In the genomic region with DNA sequence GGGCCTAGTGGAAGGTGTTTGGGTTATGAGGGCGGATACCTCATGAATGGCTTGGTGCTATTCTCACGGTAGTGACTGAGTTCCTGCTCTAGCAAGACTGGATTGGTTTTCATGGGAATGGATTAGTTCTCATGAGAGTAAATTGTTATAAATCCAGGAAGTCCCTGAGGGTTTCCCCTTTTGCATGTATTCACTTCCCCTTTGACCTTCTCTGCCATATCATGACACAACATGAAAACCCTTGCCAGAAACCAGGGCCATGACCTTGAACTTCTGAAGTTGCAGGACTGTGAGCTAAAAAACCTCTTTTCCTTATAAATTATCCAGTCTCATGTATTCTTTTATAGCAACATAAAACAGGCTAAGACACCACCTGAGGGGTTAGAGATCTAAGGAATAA, we compare ENCODE assay signal across 28 cellular contexts.
"Had no signal": no experiment of that assay in that cellular context is flagged by ENCODE, and none has a peak within 500 bp of the region (broad histone marks: within the 10 kb centered on the region; RNA-seq: fewer than 3 reads in every experiment).

No MANE protein-coding gene starts in this region.

- H3K4me3 Mint-ChIP-seq: activated CD4-positive, alpha-beta T cell treated with anti-CD3 and anti-CD28 coated beads for 36 hours; activated CD4-positive, alpha-beta T cell treated with anti-CD3 and anti-CD28 coated beads, Interleukin-2, amount 10 ng/mL, durations not matched to agents 7 days and 5 days; activated CD8-positive, alpha-beta T cell treated with anti-CD3 and anti-CD28 coated beads, Interleukin-2, amount 10 ng/mL, durations not matched to agents 7 days and 5 days; activated naive CD4-positive, alpha-beta T cell treated with anti-CD3 and anti-CD28 coated beads for 36 hours; activated T-cell treated with anti-CD3 and anti-CD28 coated beads, Interleukin-2, amount 50 U/mL, for 24 hours; activated T-helper 1 cell treated with anti-CD3 and anti-CD28 coated beads, Interleukin-12 subunit alpha, Interleukin-12 subunit beta, Interleukin-2, Interleukin-4 antibody, amounts not matched to agents 30 ng/mL and 10 ng/mL and 1 ng/mL, durations not matched to agents 14 hours and 24 hours and 36 hours; T-helper 1 cell treated with Interleukin-12 subunit alpha and Interleukin-12 subunit beta and Interleukin-4 antibody, amounts not matched to agents 30 μg/mL and 1 μg/mL, for 36 hours; T-helper 2 cell treated with Interferon-gamma antibody and Interleukin-4, amounts not matched to agents 5 μg/mL and 100 μg/mL, for 36 hours; WTC11 had no signal

- H3K27me3 ChIP-seq: adrenal gland, body of pancreas, breast epithelium, SJCRH30 had no signal

- H3K4me1 Mint-ChIP-seq: activated CD4-positive, alpha-beta T cell treated with anti-CD3 and anti-CD28 coated beads for 36 hours; activated CD4-positive, alpha-beta T cell treated with anti-CD3 and anti-CD28 coated beads, Interleukin-2, amount 10 ng/mL, durations not matched to agents 7 days and 5 days; WTC11 had no signal

- H3K27me3 Mint-ChIP-seq: activated CD4-positive, alpha-beta T cell treated with anti-CD3 and anti-CD28 coated beads, Interleukin-2, amount 10 ng/mL, durations not matched to agents 7 days and 5 days had no signal

- H3K9me3 Mint-ChIP-seq: activated CD4-positive, alpha-beta T cell treated with anti-CD3 and anti-CD28 coated beads, Interleukin-2, amount 10 ng/mL, durations not matched to agents 7 days and 5 days; activated naive CD4-positive, alpha-beta T cell treated with anti-CD3 and anti-CD28 coated beads for 36 hours; activated T-cell treated with anti-CD3 and anti-CD28 coated beads, Interleukin-2, amount 50 U/mL, for 24 hours; T-helper 1 cell treated with Interleukin-12 subunit alpha and Interleukin-12 subunit beta and Interleukin-4 antibody, amounts not matched to agents 30 μg/mL and 1 μg/mL, for 36 hours; T-helper 2 cell treated with Interferon-gamma antibody and Interleukin-4, amounts not matched to agents 5 μg/mL and 100 μg/mL, for 36 hours had no signal

- ATAC-seq: activated CD4-positive, alpha-beta T cell treated with anti-CD3 and anti-CD28 coated beads for 36 hours; activated CD4-positive, CD25-positive, alpha-beta regulatory T cell treated with anti-CD3 and anti-CD28 coated beads, Interleukin-2, amount 50 U/mL, for 24 hours; activated CD8-positive, alpha-beta T cell treated with anti-CD3 and anti-CD28 coated beads, Interleukin-2, amount 10 ng/mL, durations not matched to agents 7 days and 5 days; activated naive CD4-positive, alpha-beta T cell treated with anti-CD3 and anti-CD28 coated beads, Interleukin-2, amount 50 U/mL, for 72 hours; body of pancreas; Panc1; WTC11 had no signal

- H3K9me3 ChIP-seq: adrenal gland, body of pancreas, SJCRH30 had no signal

- H3K36me3 Mint-ChIP-seq: activated naive CD4-positive, alpha-beta T cell treated with anti-CD3 and anti-CD28 coated beads, Interleukin-2, amount 50 U/mL, for 72 hours had no signal

- H3K4me1 ChIP-seq: adrenal gland, body of pancreas, breast epithelium, SJCRH30 had no signal

- H3K27ac ChIP-seq: adrenal gland, body of pancreas, breast epithelium, coronary artery, SJCRH30, SK-N-MC had no signal

- H3K27ac Mint-ChIP-seq: activated CD4-positive, alpha-beta T cell treated with anti-CD3 and anti-CD28 coated beads for 36 hours; activated CD4-positive, alpha-beta T cell treated with anti-CD3 and anti-CD28 coated beads, Interleukin-2, amount 10 ng/mL, durations not matched to agents 7 days and 5 days; activated CD8-positive, alpha-beta T cell treated with anti-CD3 and anti-CD28 coated beads, Interleukin-2, amount 10 ng/mL, durations not matched to agents 7 days and 5 days; activated naive CD4-positive, alpha-beta T cell treated with anti-CD3 and anti-CD28 coated beads for 36 hours; activated naive CD4-positive, alpha-beta T cell treated with anti-CD3 and anti-CD28 coated beads, Interleukin-2, amount 50 U/mL, for 72 hours; activated T-cell treated with anti-CD3 and anti-CD28 coated beads, Interleukin-2, amount 50 U/mL, for 24 hours; activated T-helper 1 cell treated with anti-CD3 and anti-CD28 coated beads, Interleukin-12 subunit alpha, Interleukin-12 subunit beta, Interleukin-2, Interleukin-4 antibody, amounts not matched to agents 30 ng/mL and 10 ng/mL and 1 ng/mL, durations not matched to agents 14 hours and 24 hours and 36 hours; T-helper 1 cell treated with Interleukin-12 subunit alpha and Interleukin-12 subunit beta and Interleukin-4 antibody, amounts not matched to agents 30 μg/mL and 1 μg/mL, for 36 hours; T-helper 2 cell treated with Interferon-gamma antibody and Interleukin-4, amounts not matched to agents 5 μg/mL and 100 μg/mL, for 36 hours; WTC11 had no signal

- DNase-seq: activated CD4-positive, alpha-beta T cell treated with anti-CD3 and anti-CD28 coated beads for 36 hours; activated CD4-positive, alpha-beta T cell treated with anti-CD3 and anti-CD28 coated beads, Interleukin-2, amount 10 ng/mL, durations not matched to agents 7 days and 5 days; activated CD4-positive, alpha-beta T cell treated with anti-CD3 and anti-CD28 coated beads, Interleukin-2, amount 50 U/mL, for 48 hours; activated CD8-positive, alpha-beta T cell treated with anti-CD3 and anti-CD28 coated beads, Interleukin-2, amount 10 ng/mL, durations not matched to agents 7 days and 5 days; activated gamma-delta T cell treated with Interleukin-2 at 50 U/mL for 16 hours; activated naive CD4-positive, alpha-beta T cell treated with anti-CD3 and anti-CD28 coated beads for 36 hours; activated T-cell treated with anti-CD3 and anti-CD28 coated beads, Interleukin-2, amount 50 U/mL, for 24 hours; adrenal gland; body of pancreas; NCI-H1048; NCI-H1105 treated with DMSO at 0.1 percent for 48 hours; NCI-H1436; NCI-H1694; NCI-H1930; NCI-H345; NCI-H524 treated with DMSO at 0.1 percent for 48 hours; SHP77; SJCRH30 had no signal
